ENCODE assay signal across 1 cellular context in genomic region chr20:346640-347316, GRCh38.
TF ChIP-seq lines count a peak whose summit lies in the region.

A gene with protein sequence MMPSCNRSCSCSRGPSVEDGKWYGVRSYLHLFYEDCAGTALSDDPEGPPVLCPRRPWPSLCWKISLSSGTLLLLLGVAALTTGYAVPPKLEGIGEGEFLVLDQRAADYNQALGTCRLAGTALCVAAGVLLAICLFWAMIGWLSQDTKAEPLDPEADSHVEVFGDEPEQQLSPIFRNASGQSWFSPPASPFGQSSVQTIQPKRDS (plus strand): TSS chr20:347111. CDS start chr20:349644, 2,533 bp downstream.

TF ChIP-seq in A549, 52 proteins besides CTCF, POLR2A, EP300 and RAD21 (continued from another document):
- TF ChIP-seq, protein P1, sequence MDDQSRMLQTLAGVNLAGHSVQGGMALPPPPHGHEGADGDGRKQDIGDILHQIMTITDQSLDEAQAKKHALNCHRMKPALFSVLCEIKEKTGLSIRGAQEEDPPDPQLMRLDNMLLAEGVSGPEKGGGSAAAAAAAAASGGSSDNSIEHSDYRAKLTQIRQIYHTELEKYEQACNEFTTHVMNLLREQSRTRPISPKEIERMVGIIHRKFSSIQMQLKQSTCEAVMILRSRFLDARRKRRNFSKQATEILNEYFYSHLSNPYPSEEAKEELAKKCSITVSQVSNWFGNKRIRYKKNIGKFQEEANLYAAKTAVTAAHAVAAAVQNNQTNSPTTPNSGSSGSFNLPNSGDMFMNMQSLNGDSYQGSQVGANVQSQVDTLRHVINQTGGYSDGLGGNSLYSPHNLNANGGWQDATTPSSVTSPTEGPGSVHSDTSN (IDR thresholded peaks at IDR 0.05): no peak
- TF ChIP-seq, protein P2, sequence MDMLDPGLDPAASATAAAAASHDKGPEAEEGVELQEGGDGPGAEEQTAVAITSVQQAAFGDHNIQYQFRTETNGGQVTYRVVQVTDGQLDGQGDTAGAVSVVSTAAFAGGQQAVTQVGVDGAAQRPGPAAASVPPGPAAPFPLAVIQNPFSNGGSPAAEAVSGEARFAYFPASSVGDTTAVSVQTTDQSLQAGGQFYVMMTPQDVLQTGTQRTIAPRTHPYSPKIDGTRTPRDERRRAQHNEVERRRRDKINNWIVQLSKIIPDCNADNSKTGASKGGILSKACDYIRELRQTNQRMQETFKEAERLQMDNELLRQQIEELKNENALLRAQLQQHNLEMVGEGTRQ (IDR thresholded peaks at IDR 0.05): no peak
- TF ChIP-seq EHF (CRISPR knock-in tag; IDR thresholded peaks at IDR 0.05) (0 out of 2 replicates have a peak, but pooled peaks have one; percentile 15), NPAS2 (CRISPR knock-in tag; IDR thresholded peaks at IDR 0.05; ENCODE audit: borderline replicate concordance) (no peak), ZNF302 (CRISPR knock-in tag; IDR thresholded peaks at IDR 0.05) (no peak), HOXA7 (CRISPR knock-in tag; IDR thresholded peaks at IDR 0.05) (no peak), TP53 (CRISPR knock-in tag; IDR thresholded peaks at IDR 0.05) (0 out of 2 replicates have a peak, but pooled peaks have one; percentile 39), RNF2 (IDR thresholded peaks at IDR 0.05; ENCODE audit: borderline replicate concordance, low read depth) (no peak), JUNB (IDR thresholded peaks at IDR 0.05) (no peak), ATOH8 (CRISPR knock-in tag; IDR thresholded peaks at IDR 0.05; ENCODE audit: low read depth) (no peak), CHD4 (IDR thresholded peaks at IDR 0.05; ENCODE audit: borderline replicate concordance) (no peak), HOXB5 (CRISPR knock-in tag; IDR thresholded peaks at IDR 0.05) (no peak), CBX8 (IDR thresholded peaks at IDR 0.05) (no peak), ZFP36 (IDR thresholded peaks at IDR 0.05; ENCODE audit: borderline replicate concordance, partially characterized antibody) (no peak), CBX2 (IDR thresholded peaks at IDR 0.05; ENCODE audit: borderline replicate concordance, low read depth) (no peak), RARB (CRISPR knock-in tag; IDR thresholded peaks at IDR 0.05) (no peak), HDAC2 (IDR thresholded peaks at IDR 0.05) (no peak), MYC (IDR thresholded peaks at IDR 0.05; ENCODE audit: borderline replicate concordance, low read length) (no peak; the same call in 1 of the 2 replicates), REST (IDR thresholded peaks at IDR 0.05) (no peak), RFX5 (IDR thresholded peaks at IDR 0.05) (no peak), GATA3 (IDR thresholded peaks at IDR 0.05; ENCODE audit: borderline replicate concordance) (no peak), SREBF2 (IDR thresholded peaks at IDR 0.05) (no peak), NR3C1 (IDR thresholded peaks at IDR 0.05) (no peak), CEBPB (IDR thresholded peaks at IDR 0.05) (no peak), MAFK (IDR thresholded peaks at IDR 0.05; ENCODE audit: partially characterized antibody) (no peak)
- TF ChIP-seq, protein P3, sequence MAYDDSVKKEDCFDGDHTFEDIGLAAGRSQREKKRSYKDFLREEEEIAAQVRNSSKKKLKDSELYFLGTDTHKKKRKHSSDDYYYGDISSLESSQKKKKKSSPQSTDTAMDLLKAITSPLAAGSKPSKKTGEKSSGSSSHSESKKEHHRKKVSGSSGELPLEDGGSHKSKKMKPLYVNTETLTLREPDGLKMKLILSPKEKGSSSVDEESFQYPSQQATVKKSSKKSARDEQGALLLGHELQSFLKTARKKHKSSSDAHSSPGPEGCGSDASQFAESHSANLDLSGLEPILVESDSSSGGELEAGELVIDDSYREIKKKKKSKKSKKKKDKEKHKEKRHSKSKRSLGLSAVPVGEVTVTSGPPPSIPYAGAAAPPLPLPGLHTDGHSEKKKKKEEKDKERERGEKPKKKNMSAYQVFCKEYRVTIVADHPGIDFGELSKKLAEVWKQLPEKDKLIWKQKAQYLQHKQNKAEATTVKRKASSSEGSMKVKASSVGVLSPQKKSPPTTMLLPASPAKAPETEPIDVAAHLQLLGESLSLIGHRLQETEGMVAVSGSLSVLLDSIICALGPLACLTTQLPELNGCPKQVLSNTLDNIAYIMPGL (CRISPR knock-in tag; IDR thresholded peaks at IDR 0.05; ENCODE audit: borderline replicate concordance): no peak
TF ChIP-seq in A549: peak in this region for 6.
